In the genomic region with DNA sequence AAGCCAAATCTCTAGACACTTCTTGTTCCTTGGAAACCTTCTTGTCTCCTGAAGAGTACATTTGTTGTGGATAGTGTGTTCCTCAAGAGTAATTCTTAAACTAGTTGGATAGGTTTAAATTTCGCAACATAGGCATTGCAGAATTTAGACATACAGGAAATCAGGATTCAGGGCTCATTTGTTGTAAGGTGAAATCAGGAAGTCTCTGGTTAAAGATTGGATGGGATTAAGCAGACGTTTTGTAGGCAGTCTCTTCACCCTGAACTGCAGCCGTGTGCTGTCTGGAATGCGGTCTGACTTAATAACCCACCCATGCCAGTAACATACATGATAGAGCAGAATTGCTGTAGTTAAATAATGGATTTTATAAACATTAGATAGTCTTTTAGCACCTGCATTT, we compare ENCODE assay signal across 1 cellular context.
TF ChIP-seq lines count a peak whose summit lies in the region.

No MANE protein-coding gene starts in this region.

TF ChIP-seq in GM23338, 12 proteins besides CTCF, POLR2A, EP300 and RAD21 (continued from another document):
- TF ChIP-seq, protein P1, sequence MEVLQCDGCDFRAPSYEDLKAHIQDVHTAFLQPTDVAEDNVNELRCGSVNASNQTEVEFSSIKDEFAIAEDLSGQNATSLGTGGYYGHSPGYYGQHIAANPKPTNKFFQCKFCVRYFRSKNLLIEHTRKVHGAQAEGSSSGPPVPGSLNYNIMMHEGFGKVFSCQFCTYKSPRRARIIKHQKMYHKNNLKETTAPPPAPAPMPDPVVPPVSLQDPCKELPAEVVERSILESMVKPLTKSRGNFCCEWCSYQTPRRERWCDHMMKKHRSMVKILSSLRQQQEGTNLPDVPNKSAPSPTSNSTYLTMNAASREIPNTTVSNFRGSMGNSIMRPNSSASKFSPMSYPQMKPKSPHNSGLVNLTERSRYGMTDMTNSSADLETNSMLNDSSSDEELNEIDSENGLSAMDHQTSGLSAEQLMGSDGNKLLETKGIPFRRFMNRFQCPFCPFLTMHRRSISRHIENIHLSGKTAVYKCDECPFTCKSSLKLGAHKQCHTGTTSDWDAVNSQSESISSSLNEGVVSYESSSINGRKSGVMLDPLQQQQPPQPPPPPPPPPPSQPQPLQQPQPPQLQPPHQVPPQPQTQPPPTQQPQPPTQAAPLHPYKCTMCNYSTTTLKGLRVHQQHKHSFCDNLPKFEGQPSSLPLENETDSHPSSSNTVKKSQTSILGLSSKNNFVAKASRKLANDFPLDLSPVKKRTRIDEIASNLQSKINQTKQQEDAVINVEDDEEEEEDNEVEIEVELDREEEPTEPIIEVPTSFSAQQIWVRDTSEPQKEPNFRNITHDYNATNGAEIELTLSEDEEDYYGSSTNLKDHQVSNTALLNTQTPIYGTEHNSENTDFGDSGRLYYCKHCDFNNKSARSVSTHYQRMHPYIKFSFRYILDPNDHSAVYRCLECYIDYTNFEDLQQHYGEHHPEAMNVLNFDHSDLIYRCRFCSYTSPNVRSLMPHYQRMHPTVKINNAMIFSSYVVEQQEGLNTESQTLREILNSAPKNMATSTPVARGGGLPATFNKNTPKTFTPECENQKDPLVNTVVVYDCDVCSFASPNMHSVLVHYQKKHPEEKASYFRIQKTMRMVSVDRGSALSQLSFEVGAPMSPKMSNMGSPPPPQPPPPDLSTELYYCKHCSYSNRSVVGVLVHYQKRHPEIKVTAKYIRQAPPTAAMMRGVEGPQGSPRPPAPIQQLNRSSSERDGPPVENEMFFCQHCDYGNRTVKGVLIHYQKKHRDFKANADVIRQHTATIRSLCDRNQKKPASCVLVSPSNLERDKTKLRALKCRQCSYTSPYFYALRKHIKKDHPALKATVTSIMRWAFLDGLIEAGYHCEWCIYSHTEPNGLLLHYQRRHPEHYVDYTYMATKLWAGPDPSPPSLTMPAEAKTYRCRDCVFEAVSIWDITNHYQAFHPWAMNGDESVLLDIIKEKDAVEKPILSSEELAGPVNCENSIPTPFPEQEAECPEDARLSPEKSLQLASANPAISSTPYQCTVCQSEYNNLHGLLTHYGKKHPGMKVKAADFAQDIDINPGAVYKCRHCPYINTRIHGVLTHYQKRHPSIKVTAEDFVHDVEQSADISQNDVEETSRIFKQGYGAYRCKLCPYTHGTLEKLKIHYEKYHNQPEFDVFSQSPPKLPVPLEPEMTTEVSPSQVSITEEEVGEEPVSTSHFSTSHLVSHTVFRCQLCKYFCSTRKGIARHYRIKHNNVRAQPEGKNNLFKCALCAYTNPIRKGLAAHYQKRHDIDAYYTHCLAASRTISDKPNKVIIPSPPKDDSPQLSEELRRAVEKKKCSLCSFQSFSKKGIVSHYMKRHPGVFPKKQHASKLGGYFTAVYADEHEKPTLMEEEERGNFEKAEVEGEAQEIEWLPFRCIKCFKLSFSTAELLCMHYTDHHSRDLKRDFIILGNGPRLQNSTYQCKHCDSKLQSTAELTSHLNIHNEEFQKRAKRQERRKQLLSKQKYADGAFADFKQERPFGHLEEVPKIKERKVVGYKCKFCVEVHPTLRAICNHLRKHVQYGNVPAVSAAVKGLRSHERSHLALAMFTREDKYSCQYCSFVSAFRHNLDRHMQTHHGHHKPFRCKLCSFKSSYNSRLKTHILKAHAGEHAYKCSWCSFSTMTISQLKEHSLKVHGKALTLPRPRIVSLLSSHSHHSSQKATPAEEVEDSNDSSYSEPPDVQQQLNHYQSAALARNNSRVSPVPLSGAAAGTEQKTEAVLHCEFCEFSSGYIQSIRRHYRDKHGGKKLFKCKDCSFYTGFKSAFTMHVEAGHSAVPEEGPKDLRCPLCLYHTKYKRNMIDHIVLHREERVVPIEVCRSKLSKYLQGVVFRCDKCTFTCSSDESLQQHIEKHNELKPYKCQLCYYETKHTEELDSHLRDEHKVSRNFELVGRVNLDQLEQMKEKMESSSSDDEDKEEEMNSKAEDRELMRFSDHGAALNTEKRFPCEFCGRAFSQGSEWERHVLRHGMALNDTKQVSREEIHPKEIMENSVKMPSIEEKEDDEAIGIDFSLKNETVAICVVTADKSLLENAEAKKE (CRISPR knock-in tag; IDR thresholded peaks at IDR 0.05): no peak
- TF ChIP-seq ZNF114 (CRISPR knock-in tag; IDR thresholded peaks at IDR 0.05): no peak
- no peak for TF ChIP-seq EZH2 (IDR thresholded peaks at IDR 0.05; ENCODE audit: low read depth, unreplicated experiment)
- TF ChIP-seq JUNB (IDR thresholded peaks at IDR 0.05; ENCODE audit: unreplicated experiment): no peak
- no peak for TF ChIP-seq STAT1 (IDR thresholded peaks at IDR 0.05; ENCODE audit: unreplicated experiment)
- TF ChIP-seq REST (IDR thresholded peaks at IDR 0.05; ENCODE audit: unreplicated experiment): no peak
- no peak for TF ChIP-seq EZH2phosphoT487 (IDR thresholded peaks at IDR 0.05; ENCODE audit: unreplicated experiment)
